In the genomic region with DNA sequence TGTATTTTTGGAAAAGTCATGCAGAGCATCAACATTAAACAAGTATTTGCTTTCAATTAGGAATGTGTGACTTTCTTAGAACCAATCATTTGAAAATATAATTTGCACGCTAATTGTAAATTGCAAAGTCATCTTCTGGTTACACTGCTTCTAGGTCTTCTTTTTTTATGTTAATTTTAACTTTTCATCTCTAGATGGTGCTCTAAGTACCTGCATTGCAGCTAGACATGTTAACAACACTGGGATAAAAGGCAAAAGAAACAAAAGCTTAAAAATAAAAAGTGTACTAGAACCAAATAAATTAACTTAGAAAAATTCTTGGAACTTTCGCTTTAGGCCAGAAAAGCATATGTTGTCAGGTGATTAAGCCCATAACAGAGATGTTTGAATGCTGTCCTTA, we compare ENCODE assay signal across 9 cellular contexts.
DNase-seq lines count a peak whose midpoint lies in the region; ATAC-seq, FAIRE-seq and TF ChIP-seq lines count a peak whose summit lies in the region.
"Had no signal": no experiment of that assay in that cellular context is flagged by ENCODE, and none has a peak within 500 bp of the region (broad histone marks: within the 10 kb centered on the region; RNA-seq: fewer than 3 reads in every experiment).

No MANE protein-coding gene starts in this region.

- H3K4me2 ChIP-seq in astrocyte (ENCODE audit: low read length), result no peak overlapping the region

- no peaks in the 10 kb centered on the region for H4K20me1 ChIP-seq in astrocyte (ENCODE audit: insufficient read depth, low read length)

- H3K27ac ChIP-seq in astrocyte (ENCODE audit: low read depth, low read length) (no peak overlapping the region), right lobe of liver (no peak overlapping the region)
- H3K27ac ChIP-seq: SJCRH30 had no signal

- TF ChIP-seq POLR2A in right lobe of liver (IDR thresholded peaks at IDR 0.05), result no peak
- TF ChIP-seq POLR2A in GM12892 (IDR thresholded peaks at IDR 0.05; ENCODE audit: low read depth, low read length), result no peak

- intact Hi-C loops in right lobe of liver (cut with DNase I), result no loop called here

- H3K27me3 Mint-ChIP-seq in astrocyte (ENCODE audit: low read depth, unreplicated experiment), result no peaks in the 10 kb centered on the region
- H3K27me3 Mint-ChIP-seq in activated naive CD8-positive, alpha-beta T cell treated with anti-CD3 and anti-CD28 coated beads, Interleukin-2, amount 50 U/mL, for 24 hours, result no peaks in the 10 kb centered on the region

- no peaks in the 10 kb centered on the region for H3K4me1 Mint-ChIP-seq in astrocyte (ENCODE audit: low read depth, unreplicated experiment)
- H3K4me1 Mint-ChIP-seq in activated naive CD8-positive, alpha-beta T cell treated with anti-CD3 and anti-CD28 coated beads, Interleukin-2, amount 50 U/mL, for 24 hours, result no peaks in the 10 kb centered on the region

- H3K4me3 ChIP-seq in astrocyte (ENCODE audit: insufficient read depth, low read depth, low read length) (no peak overlapping the region), right lobe of liver (no peak overlapping the region)
- H3K4me3 ChIP-seq: SJCRH30 had no signal

- H3K9me3 ChIP-seq in astrocyte (ENCODE audit: insufficient read depth, low read depth, low read length), result no peaks in the 10 kb centered on the region
- H3K9me3 ChIP-seq in right lobe of liver, result no peaks in the 10 kb centered on the region
- H3K9me3 ChIP-seq: SJCRH30 had no signal

- TF ChIP-seq CTCF in astrocyte (IDR thresholded peaks at IDR 0.05; ENCODE audit: insufficient read depth, low read depth, low read length), result peak; percentile 42
- TF ChIP-seq CTCF in right lobe of liver (IDR thresholded peaks at IDR 0.05), result peak in 3 of 4 donors; percentile 26 to 38 (median 31)

- no peak overlapping the region for H2AFZ ChIP-seq in astrocyte (ENCODE audit: low read depth, low read length)

- ATAC-seq in right lobe of liver (peak in 2 of 4 donors; percentile 40 to 44), GM19324 (IDR thresholded peaks at IDR 0.05; ENCODE audit: low FRiP score, unreplicated experiment) (no peak)
- ATAC-seq in activated naive CD8-positive, alpha-beta T cell treated with anti-CD3 and anti-CD28 coated beads, Interleukin-2, amount 50 U/mL, for 24 hours, result no peak

- H3K27ac Mint-ChIP-seq in astrocyte (ENCODE audit: unreplicated experiment), result no peak overlapping the region
- H3K27ac Mint-ChIP-seq in activated naive CD8-positive, alpha-beta T cell treated with anti-CD3 and anti-CD28 coated beads, Interleukin-2, amount 50 U/mL, for 24 hours, result no peak overlapping the region

- H3K27me3 ChIP-seq in astrocyte (ENCODE audit: insufficient read depth, low read length), result no peaks in the 10 kb centered on the region
- H3K27me3 ChIP-seq in right lobe of liver, result no peaks in the 10 kb centered on the region
- H3K27me3 ChIP-seq: SJCRH30 had no signal

- H3K4me1 ChIP-seq in astrocyte (ENCODE audit: insufficient read depth, low read length) (no peaks in the 10 kb centered on the region), right lobe of liver (no peaks in the 10 kb centered on the region)
- H3K4me1 ChIP-seq: SJCRH30 had no signal

- peak; percentile 65 for DNase-seq in EH (ENCODE audit: low read depth)
- DNase-seq in NCI-H1105 (lab: John Stamatoyannopoulos, UW), result peak; percentile 59
- DNase-seq in astrocyte (ENCODE audit: low read depth), result peak; percentile 45
- DNase-seq in right lobe of liver, result no peak
- DNase-seq in GM12892 (ENCODE audit: insufficient read length), result no peak
- no peak for DNase-seq in mucosa of gallbladder (ENCODE audit: low spot score)
- DNase-seq in activated naive CD8-positive, alpha-beta T cell treated with anti-CD3 and anti-CD28 coated beads, Interleukin-2, amount 50 U/mL, for 24 hours, result no peak

- H3K36me3 ChIP-seq in astrocyte (ENCODE audit: insufficient read depth, low read length) (no peaks in the 10 kb centered on the region), right lobe of liver (no peaks in the 10 kb centered on the region)
- H3K36me3 ChIP-seq: SJCRH30 had no signal

- FAIRE-seq in astrocyte (lab: Jason Lieb, UNC), result no peak
- FAIRE-seq in GM12892 (lab: Jason Lieb, UNC), result no peak

- H3K9me3 Mint-ChIP-seq in astrocyte (ENCODE audit: unreplicated experiment), result no peaks in the 10 kb centered on the region
- peaks cover 4% of the 10 kb centered on the region for H3K9me3 Mint-ChIP-seq in activated naive CD8-positive, alpha-beta T cell treated with anti-CD3 and anti-CD28 coated beads, Interleukin-2, amount 50 U/mL, for 24 hours

- H3K36me3 Mint-ChIP-seq in astrocyte (ENCODE audit: low read depth, unreplicated experiment), result no peaks in the 10 kb centered on the region
- no peaks in the 10 kb centered on the region for H3K36me3 Mint-ChIP-seq in activated naive CD8-positive, alpha-beta T cell treated with anti-CD3 and anti-CD28 coated beads, Interleukin-2, amount 50 U/mL, for 24 hours (ENCODE audit: low read depth)

- no peak overlapping the region for H3K4me3 Mint-ChIP-seq in astrocyte (ENCODE audit: unreplicated experiment)
- H3K4me3 Mint-ChIP-seq in activated naive CD8-positive, alpha-beta T cell treated with anti-CD3 and anti-CD28 coated beads, Interleukin-2, amount 50 U/mL, for 24 hours, result no peak overlapping the region

- no peaks in the 10 kb centered on the region for H3K79me2 ChIP-seq in astrocyte (ENCODE audit: insufficient read depth, low read length)

- no peak overlapping the region for H3K9ac ChIP-seq in astrocyte (ENCODE audit: low read length)

- 31% methylated on average over 2 of the region's 2 CpGs for WGBS in right lobe of liver (ENCODE audit: insufficient coverage, low coverage, low lambda C conversion rate, missing lambda C conversion rate)

Comparison
In these comparisons a context has a peak if more than half of its experiments do, and no peak if none do; other contexts are left out.
1. DNase-seq: peak in EH (single experiment), NCI-H1105 (single experiment) and astrocyte (single experiment); none in right lobe of liver (0 of 3), GM12892 (single experiment), mucosa of gallbladder (single experiment) and activated naive CD8-positive, alpha-beta T cell treated with anti-CD3 and anti-CD28 coated beads, Interleukin-2, amount 50 U/mL, for 24 hours (single experiment).